In genomic region chr20:44650777-44651493, GRCh38 we compare ENCODE assay signal across 8 cellular contexts. TPM values are rescaled to one million over a fixed set of nuclear protein-coding genes. Genes with fewer than 3 reads are reported as not detected.
DNase-seq lines count a peak whose midpoint lies in the region; ATAC-seq and TF ChIP-seq lines count a peak whose summit lies in the region.

No MANE protein-coding gene starts in this region.

- peaks cover 31% of the 10 kb centered on the region for H3K4me1 ChIP-seq in HUES6 (ENCODE audit: control insufficient read depth, insufficient read depth, low read length)
- peaks cover 7% of the 10 kb centered on the region for H3K4me1 ChIP-seq in foreskin keratinocyte
- H3K4me1 ChIP-seq in rectal smooth muscle tissue (ENCODE audit: control insufficient read depth, insufficient read depth, low read length), result peaks cover 6% of the 10 kb centered on the region

- H3K27me3 ChIP-seq in HUES6 (ENCODE audit: control insufficient read depth, insufficient read depth, low read length), result peaks cover 26% of the 10 kb centered on the region
- H3K27me3 ChIP-seq in foreskin keratinocyte, result peaks cover 6% of the 10 kb centered on the region
- no peaks in the 10 kb centered on the region for H3K27me3 ChIP-seq in rectal smooth muscle tissue (ENCODE audit: control insufficient read depth, insufficient read depth, low read length)

- TF ChIP-seq CTCF in foreskin keratinocyte (conservative IDR thresholded peaks at IDR 0.05) (no peak), omental fat pad (IDR thresholded peaks at IDR 0.05) (no peak)

- peaks cover 12% of the 10 kb centered on the region for H3K9me3 ChIP-seq in HUES6 (ENCODE audit: control insufficient read depth, insufficient read depth, low read depth, low read length)

- DNase-seq in activated CD8-positive, alpha-beta memory T cell treated with anti-CD3 and anti-CD28 coated beads, Interleukin-2, amount 50 U/mL, for 4 hours, result peak; percentile 42
- DNase-seq in foreskin keratinocyte (peak in 1 of 2 donors; percentile 28), NK-92 (lab: John Stamatoyannopoulos, UW; ENCODE audit: unreplicated experiment) (no peak), omental fat pad (ENCODE audit: low spot score) (no peak), NCI-H524 treated with DMSO at 0.1 percent for 48 hours (lab: John Stamatoyannopoulos, UW) (no peak), DMS153 (lab: John Stamatoyannopoulos, UW) (no peak)

- H3K27ac ChIP-seq in HUES6 (ENCODE audit: low read depth, low read length) (no peak overlapping the region), foreskin keratinocyte (peak overlapping the region; percentile 76), rectal smooth muscle tissue (ENCODE audit: low read depth, low read length) (peak overlapping the region; percentile 11)

- H3K9ac ChIP-seq in HUES6 (ENCODE audit: low read length), result peak overlapping the region; percentile 14
- H3K9ac ChIP-seq in rectal smooth muscle tissue (ENCODE audit: low read length), result peak overlapping the region; percentile 32

- ATAC-seq in foreskin keratinocyte (peak; percentile 30), omental fat pad (ENCODE audit: low FRiP score) (no peak)

- no peaks in the 10 kb centered on the region for H3K36me3 ChIP-seq in HUES6 (ENCODE audit: control insufficient read depth, insufficient read depth, low read length)
- no peaks in the 10 kb centered on the region for H3K36me3 ChIP-seq in rectal smooth muscle tissue (ENCODE audit: control insufficient read depth, insufficient read depth, low read length)

- peak overlapping the region; percentile 86 for H3K4me3 ChIP-seq in HUES6 (ENCODE audit: low read depth, low read length)
- H3K4me3 ChIP-seq in rectal smooth muscle tissue (ENCODE audit: low read length), result peak overlapping the region; percentile 64

RNA-seq across cellular contexts. Expression of gene ADA, which starts 0.6 kb away (rescaled TPM):
- 16.1 and 17.6 TPM in 2 replicates for total RNA-seq in foreskin keratinocyte
- polyA plus RNA-seq in foreskin keratinocyte, result 21.3 and 22.9 TPM in 2 replicates
- 10 to 100 TPM; 11.5 to 62.6 (median 15.4) TPM for total RNA-seq in omental fat pad
